Comparison of ENCODE assay signal across 13 cellular contexts in the genomic region with DNA sequence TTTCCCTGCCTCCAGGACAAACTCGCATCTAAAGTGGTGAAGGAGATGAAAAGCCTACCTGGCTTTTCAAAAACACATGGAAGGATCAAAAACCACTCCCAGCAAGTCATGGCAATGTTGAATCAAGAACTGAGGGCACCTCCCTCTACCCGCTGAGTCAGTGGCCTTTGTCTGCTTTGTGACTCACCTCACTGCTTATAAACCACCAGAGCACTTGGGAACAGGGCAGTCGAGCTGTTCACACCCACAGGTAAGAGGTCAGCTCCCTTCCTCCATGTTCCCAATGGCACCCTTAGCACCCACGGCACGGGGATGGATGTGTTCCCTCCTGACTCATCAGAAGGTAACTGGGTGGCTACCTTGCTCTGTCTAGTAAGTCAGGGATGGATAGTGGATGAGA. TPM values are rescaled to one million over a fixed set of nuclear protein-coding genes. Genes with fewer than 3 reads are reported as not detected.
DNase-seq lines count a peak whose midpoint lies in the region; ATAC-seq, FAIRE-seq and TF ChIP-seq lines count a peak whose summit lies in the region.
"Had no signal": no experiment of that assay in that cellular context is flagged by ENCODE, and none has a peak within 500 bp of the region (broad histone marks: within the 10 kb centered on the region; RNA-seq: fewer than 3 reads in every experiment).

No MANE protein-coding gene starts in this region.

- WGBS in H1 (ENCODE audit: extremely low coverage in 1 of 2, insufficient coverage in 1 of 2, insufficient read length in 1 of 2, insufficient replicate concordance in 2 of 2, low coverage in 1 of 2, low lambda C conversion rate in 2 of 2, missing lambda C conversion rate in 1 of 2), 2 experiments = 93% methylated on average over 5 of the region's 5 CpGs; no CpG with 5 or more reads in 1 of the 2 experiments
- WGBS in mesenchymal stem cell = 72% methylated on average over 5 of the region's 5 CpGs
- 83 to 94% (median 88%) methylated on average over 5 of the region's 5 CpGs for WGBS in psoas muscle, 3 donors

- no peaks in the 10 kb centered on the region for H3K36me3 Mint-ChIP-seq in Calu3 (ENCODE audit: insufficient read depth, unreplicated experiment)
- no peaks in the 10 kb centered on the region for H3K36me3 Mint-ChIP-seq in CD4-positive, alpha-beta T cell (ENCODE audit: low read depth)
- H3K36me3 Mint-ChIP-seq in activated CD4-positive, alpha-beta T cell treated with anti-CD3 and anti-CD28 coated beads, Interleukin-2, amount 10 ng/mL, durations not matched to agents 7 days and 5 days (ENCODE audit: low read depth) = no peaks in the 10 kb centered on the region
- H3K36me3 Mint-ChIP-seq: CD14-positive monocyte; stimulated activated memory B cell treated with anti-CD40 and anti-IgM and Interleukin-4, amounts not matched to agents 10 μg/mL and 1 μg/mL and 100 μg/mL, for 72 hours had no signal

- H3K4me3 Mint-ChIP-seq in Calu3 (ENCODE audit: low read depth, unreplicated experiment) = no peak overlapping the region
- no peak overlapping the region for H3K4me3 Mint-ChIP-seq in CD4-positive, alpha-beta T cell
- H3K4me3 Mint-ChIP-seq in activated CD4-positive, alpha-beta T cell treated with anti-CD3 and anti-CD28 coated beads, Interleukin-2, amount 10 ng/mL, durations not matched to agents 7 days and 5 days = no peak overlapping the region
- H3K4me3 Mint-ChIP-seq: CD14-positive monocyte; stimulated activated memory B cell treated with anti-CD40 and anti-IgM and Interleukin-4, amounts not matched to agents 10 μg/mL and 1 μg/mL and 100 μg/mL, for 72 hours had no signal

- H3K4ac ChIP-seq in H1 (replicated peaks; ENCODE audit: insufficient read length, low read depth, low read length) = no peak overlapping the region
- H3K4ac ChIP-seq in mesenchymal stem cell (ENCODE audit: low read depth in 1 of 2, low read length in 2 of 2) = no peak overlapping the region

- H3K4me2 ChIP-seq in H1 (ENCODE audit: insufficient read depth in 1 of 2, low read depth in 2 of 2, low read length in 2 of 2) (no peak overlapping the region), mesenchymal stem cell (ENCODE audit: low read length, poor library complexity, severe bottlenecking) (no peak overlapping the region)

- no peak for TF ChIP-seq EP300 in H1 (IDR thresholded peaks at IDR 0.05; ENCODE audit: borderline replicate concordance in 1 of 2, low read depth in 2 of 2, low read length in 2 of 2)

- H2AFZ ChIP-seq in H1 (ENCODE audit: low read length) (no peak overlapping the region), mesenchymal stem cell (ENCODE audit: low read depth, low read length) (no peak overlapping the region)

- H2AK5ac ChIP-seq in H1 (ENCODE audit: low read depth, low read length) (no peak overlapping the region), mesenchymal stem cell (ENCODE audit: low read length, severe bottlenecking) (no peak overlapping the region)

- no peak overlapping the region for H3K27ac ChIP-seq in H1 (ENCODE audit: low read depth, low read length)
- no peak overlapping the region for H3K27ac ChIP-seq in mesenchymal stem cell (ENCODE audit: low read length, poor library complexity, severe bottlenecking)
- H3K27ac ChIP-seq in CD4-positive, alpha-beta T cell (ENCODE audit: low read depth, low read length) = no peak overlapping the region
- H3K27ac ChIP-seq in psoas muscle = no peak overlapping the region
- H3K27ac ChIP-seq: lower lobe of right lung had no signal

- no peak for TF ChIP-seq RAD21 in H1 (IDR thresholded peaks at IDR 0.05 in 1 of 2, conservative IDR thresholded peaks at IDR 0.05 in 1 of 2; ENCODE audit: low read depth in 2 of 2, low read length in 2 of 2)

- BruUV-seq in Calu3 (replicated peaks; lab: Mats Ljungman, UMichigan) = no TSS peak

- no peak overlapping the region for H3K27ac Mint-ChIP-seq in Calu3 (ENCODE audit: unreplicated experiment)
- H3K27ac Mint-ChIP-seq in CD4-positive, alpha-beta T cell = no peak overlapping the region
- no peak overlapping the region for H3K27ac Mint-ChIP-seq in activated CD4-positive, alpha-beta T cell treated with anti-CD3 and anti-CD28 coated beads, Interleukin-2, amount 10 ng/mL, durations not matched to agents 7 days and 5 days
- H3K27ac Mint-ChIP-seq: CD14-positive monocyte; stimulated activated memory B cell treated with anti-CD40 and anti-IgM and Interleukin-4, amounts not matched to agents 10 μg/mL and 1 μg/mL and 100 μg/mL, for 72 hours had no signal

- no peak overlapping the region for H2BK5ac ChIP-seq in H1 (ENCODE audit: low read depth, low read length)
- no peak overlapping the region for H2BK5ac ChIP-seq in mesenchymal stem cell (ENCODE audit: low read depth, low read length, poor library complexity, severe bottlenecking)

- H3K9ac ChIP-seq in H1 (replicated peaks in 1 of 4; ENCODE audit: extremely low read depth in 1 of 4, low read depth in 3 of 4, low read length in 3 of 4) (no peak overlapping the region), mesenchymal stem cell (ENCODE audit: low read length) (no peak overlapping the region)

- H3K36me3 ChIP-seq in H1 (ENCODE audit: control insufficient read depth in 2 of 4, insufficient read depth in 4 of 4, low read length in 3 of 4) (no peaks in the 10 kb centered on the region), mesenchymal stem cell (ENCODE audit: control insufficient read depth in 1 of 2, insufficient read depth in 2 of 2, low read depth in 1 of 2, low read length in 2 of 2) (no peaks in the 10 kb centered on the region), psoas muscle (ENCODE audit: insufficient read depth in 1 of 2, low read depth in 1 of 2) (no peaks in the 10 kb centered on the region)
- H3K36me3 ChIP-seq: lower lobe of right lung had no signal

- POLR2A ChIA-PET in H1 (lab: Charles Lee; ENCODE audit: partially characterized antibody) = no interaction called here
- POLR2A ChIA-PET in CD4-positive, alpha-beta T cell (lab: Charles Lee) = no interaction called here
- POLR2A ChIA-PET in activated CD4-positive, alpha-beta T cell treated with anti-CD3 and anti-CD28 coated beads, Interleukin-2, amount 10 ng/mL, durations not matched to agents 7 days and 5 days (lab: Charles Lee) = no interaction called here

- no peaks in the 10 kb centered on the region for H3K4me1 Mint-ChIP-seq in Calu3 (ENCODE audit: low read depth, unreplicated experiment)
- H3K4me1 Mint-ChIP-seq in CD4-positive, alpha-beta T cell (ENCODE audit: low read depth) = no peaks in the 10 kb centered on the region
- H3K4me1 Mint-ChIP-seq in activated CD4-positive, alpha-beta T cell treated with anti-CD3 and anti-CD28 coated beads, Interleukin-2, amount 10 ng/mL, durations not matched to agents 7 days and 5 days = no peaks in the 10 kb centered on the region
- H3K4me1 Mint-ChIP-seq: CD14-positive monocyte had no signal

- no peak for ATAC-seq in CD4-positive, alpha-beta T cell (ENCODE audit: poor library complexity)
- ATAC-seq in psoas muscle = no peak
- ATAC-seq: stimulated activated memory B cell treated with anti-CD40 and anti-IgM and Interleukin-4, amounts not matched to agents 10 μg/mL and 1 μg/mL and 100 μg/mL, for 72 hours had no signal

- H4K20me1 ChIP-seq in H1 (replicated peaks in 1 of 2; ENCODE audit: control insufficient read depth in 1 of 2, insufficient read depth in 2 of 2, low read length in 2 of 2) = peaks cover 0 to 3% of the 10 kb centered on the region in 2 experiments

- no peak overlapping the region for H2BK20ac ChIP-seq in H1 (ENCODE audit: low read length)

- H3K27me3 Mint-ChIP-seq in Calu3 (ENCODE audit: unreplicated experiment) = no peaks in the 10 kb centered on the region
- H3K27me3 Mint-ChIP-seq in CD4-positive, alpha-beta T cell = peaks cover 13% of the 10 kb centered on the region
- H3K27me3 Mint-ChIP-seq in activated CD4-positive, alpha-beta T cell treated with anti-CD3 and anti-CD28 coated beads, Interleukin-2, amount 10 ng/mL, durations not matched to agents 7 days and 5 days = no peaks in the 10 kb centered on the region

- H2BK12ac ChIP-seq in H1 (ENCODE audit: low read depth, low read length) (0 out of 2 replicates have a peak overlapping the region, but pooled peaks have one; percentile 12), mesenchymal stem cell (ENCODE audit: low read length in 2 of 2) (peak overlapping the region in 1 of 2 experiments; percentile 43)

- intact Hi-C loops in Calu3 (cut with micrococcal nuclease; ENCODE audit: unreplicated experiment) (no loop called here), psoas muscle (cut with DNase I) (no loop called here)
- intact Hi-C loops in CD4-positive, alpha-beta T cell (cut with DNase I, micrococcal nuclease) = no loop called here

- no peak overlapping the region for H3K18ac ChIP-seq in H1 (ENCODE audit: extremely low read depth, low read length)
- H3K18ac ChIP-seq in mesenchymal stem cell (ENCODE audit: low read depth in 1 of 2, low read length in 2 of 2) = peak overlapping the region in 1 of 2 experiments; percentile 52

- H3K79me1 ChIP-seq in H1 (ENCODE audit: low read depth, low read length) = no peaks in the 10 kb centered on the region
- H3K79me1 ChIP-seq in mesenchymal stem cell (replicated peaks; ENCODE audit: low read length, poor library complexity, severe bottlenecking) = no peaks in the 10 kb centered on the region

- no peak for FAIRE-seq in H1 (lab: Jason Lieb, UNC)

- H4K8ac ChIP-seq in H1 (ENCODE audit: extremely low read depth, insufficient read depth, low read length) = no peak overlapping the region
- no peak overlapping the region for H4K8ac ChIP-seq in mesenchymal stem cell (ENCODE audit: low read length)

- H4K91ac ChIP-seq in H1 (replicated peaks; ENCODE audit: insufficient read length, low read length) (no peak overlapping the region), mesenchymal stem cell (ENCODE audit: low read length) (no peak overlapping the region)

- H3K14ac ChIP-seq in H1 (ENCODE audit: insufficient read length) (no peak overlapping the region), mesenchymal stem cell (ENCODE audit: low read length in 2 of 2) (no peak overlapping the region)

- H3K23ac ChIP-seq in H1 (ENCODE audit: insufficient read length) (no peak overlapping the region), mesenchymal stem cell (ENCODE audit: low read length in 2 of 2) (no peak overlapping the region)

- 0 out of 7 replicates have a peak, but pooled peaks cover 0 to 2% (median under 1%) of the 10 kb centered on the region in 4 experiments for H3K4me1 ChIP-seq in H1 (replicated peaks in 1 of 4; ENCODE audit: control insufficient read depth in 3 of 4, insufficient read depth in 4 of 4, low read length in 3 of 4)
- H3K4me1 ChIP-seq in mesenchymal stem cell (ENCODE audit: control insufficient read depth, insufficient read depth, low read depth, low read length) = peaks cover 10% of the 10 kb centered on the region
- H3K4me1 ChIP-seq in psoas muscle = no peaks in the 10 kb centered on the region
- H3K4me1 ChIP-seq: lower lobe of right lung had no signal

- CTCF ChIA-PET in Calu3 (lab: Charles Lee) = interaction anchor here (1.2 kb wide), 1 partner anchor 10 kb away, joined by 3 read pairs; no protein-coding TSS in a partner anchor
- CTCF ChIA-PET in H1 (lab: Charles Lee; ENCODE audit: partially characterized antibody) = interaction anchor here (1.0 to 7.9 kb wide), 4 partner anchors 9 to 97 kb away, joined by 3 to 56 read pairs (median 22); a partner anchor contains a TSS
- CTCF ChIA-PET in CD4-positive, alpha-beta T cell (lab: Charles Lee) = no interaction called here
- CTCF ChIA-PET in activated CD4-positive, alpha-beta T cell treated with anti-CD3 and anti-CD28 coated beads, Interleukin-2, amount 10 ng/mL, durations not matched to agents 7 days and 5 days (lab: Charles Lee) = no interaction called here

- H2BK120ac ChIP-seq in H1 (replicated peaks; ENCODE audit: low read depth, low read length) = no peak overlapping the region
- H2BK120ac ChIP-seq in mesenchymal stem cell (ENCODE audit: low read depth, low read length) = no peak overlapping the region

- H3K27me3 ChIP-seq in H1 (replicated peaks in 1 of 4; ENCODE audit: control insufficient read depth in 3 of 4, extremely low read depth in 1 of 4, insufficient read depth in 3 of 4, low read length in 3 of 4) (no peaks in the 10 kb centered on the region; a peak in 1 of 7 replicates), mesenchymal stem cell (ENCODE audit: control insufficient read depth in 1 of 2, insufficient read depth in 1 of 2, low read length in 2 of 2) (no peaks in the 10 kb centered on the region), psoas muscle (ENCODE audit: insufficient read depth in 3 of 3, low read length in 2 of 3) (peaks cover 0 to 9% (median 0%) of the 10 kb centered on the region in 3 donors)
- H3K27me3 ChIP-seq in CD4-positive, alpha-beta T cell (ENCODE audit: control insufficient read depth, insufficient read depth, low read length) = no peaks in the 10 kb centered on the region

- peak; percentile 36 for DNase-seq in Calu3
- peak; percentile 96 for DNase-seq in M059J (ENCODE audit: low read depth)
- DNase-seq in H1 (ENCODE audit: low read depth in 1 of 2, low spot score in 2 of 2) = no peak
- peak; percentile 27 for DNase-seq in mesenchymal stem cell
- no peak for DNase-seq in CD4-positive, alpha-beta T cell
- no peak for DNase-seq in psoas muscle
- DNase-seq in activated CD4-positive, alpha-beta T cell treated with anti-CD3 and anti-CD28 coated beads, Interleukin-2, amount 10 ng/mL, durations not matched to agents 7 days and 5 days = no peak
- DNase-seq in AML-193 (lab: John Stamatoyannopoulos, UW) = no peak
- DNase-seq: activated CD4-positive, alpha-beta T cell treated with anti-CD3 and anti-CD28 coated beads, Interleukin-2, amount 50 U/mL, for 4 hours; lower lobe of right lung; NCI-H1417 had no signal

- H3K4me3 ChIP-seq in H1 (ENCODE audit: extremely low read depth in 1 of 4, insufficient read depth in 2 of 4, low read depth in 3 of 4, low read length in 4 of 4) (no peak overlapping the region), mesenchymal stem cell (ENCODE audit: insufficient read depth in 1 of 2, low read depth in 1 of 2, low read length in 2 of 2) (no peak overlapping the region), psoas muscle (no peak overlapping the region)
- H3K4me3 ChIP-seq: lower lobe of right lung had no signal

- H3K23me2 ChIP-seq in H1 (ENCODE audit: low read depth, low read length) = no peaks in the 10 kb centered on the region

- no peak for TF ChIP-seq POLR2A in H1 (IDR thresholded peaks at IDR 0.05; ENCODE audit: control extremely low read depth in 1 of 2, low read depth in 2 of 2, low read length in 2 of 2)

- TF ChIP-seq CTCF in Calu3 (IDR thresholded peaks at IDR 0.05; ENCODE audit: unreplicated experiment) (no peak), H1 (IDR thresholded peaks at IDR 0.05; ENCODE audit: control extremely low read depth in 1 of 3, insufficient read depth in 1 of 3, low read depth in 1 of 3, low read length in 3 of 3) (no peak), psoas muscle (IDR thresholded peaks at IDR 0.05) (no peak)
- no peak for TF ChIP-seq CTCF in CD4-positive, alpha-beta T cell (IDR thresholded peaks at IDR 0.05)

- no peak overlapping the region for H2BK15ac ChIP-seq in H1 (ENCODE audit: low read length)
- no peak overlapping the region for H2BK15ac ChIP-seq in mesenchymal stem cell (ENCODE audit: low read depth, poor library complexity, severe bottlenecking)

- H3K9me3 ChIP-seq in H1 (ENCODE audit: insufficient read depth in 2 of 2, low read depth in 1 of 2, low read length in 1 of 2) = 0 out of 4 replicates have a peak, but pooled peaks cover 2 to 4% of the 10 kb centered on the region in 2 experiments
- H3K9me3 ChIP-seq in mesenchymal stem cell (ENCODE audit: control insufficient read depth, low read length) = peaks cover 4% of the 10 kb centered on the region
- no peaks in the 10 kb centered on the region for H3K9me3 ChIP-seq in CD4-positive, alpha-beta T cell (ENCODE audit: control insufficient read depth, low read length)
- no peaks in the 10 kb centered on the region for H3K9me3 ChIP-seq in psoas muscle
- H3K9me3 ChIP-seq: lower lobe of right lung had no signal

- peaks cover 10% of the 10 kb centered on the region for H3K9me3 Mint-ChIP-seq in Calu3 (ENCODE audit: low read depth, unreplicated experiment)
- peaks cover 3% of the 10 kb centered on the region for H3K9me3 Mint-ChIP-seq in CD4-positive, alpha-beta T cell
- H3K9me3 Mint-ChIP-seq in activated CD4-positive, alpha-beta T cell treated with anti-CD3 and anti-CD28 coated beads, Interleukin-2, amount 10 ng/mL, durations not matched to agents 7 days and 5 days = no peaks in the 10 kb centered on the region
- H3K9me3 Mint-ChIP-seq: stimulated activated memory B cell treated with anti-CD40 and anti-IgM and Interleukin-4, amounts not matched to agents 10 μg/mL and 1 μg/mL and 100 μg/mL, for 72 hours had no signal

- no peaks in the 10 kb centered on the region for H3K79me2 ChIP-seq in H1 (ENCODE audit: control insufficient read depth in 1 of 2, insufficient read depth in 2 of 2, low read length in 2 of 2)

- no peak overlapping the region for H3K56ac ChIP-seq in H1 (replicated peaks; ENCODE audit: insufficient read length, low read depth, low read length)

- no peak overlapping the region for H4K5ac ChIP-seq in H1 (ENCODE audit: insufficient read length, low read depth, low read length)

RNA-seq across cellular contexts. Expression of a gene that starts 21.7 kb away (rescaled TPM):
- total RNA-seq in Calu3 (2022) = not detected in 2 replicates
- total RNA-seq in M059J (2014; rRNA removed; shearing (Covaris generic)) = 5.5 and 22.6 TPM in 2 replicates
- total RNA-seq in H1 (2021; fragmentation: NEBNext Ultra II Directional; extraction: Animal tissue kit (Norgen Biotek cat#: 25700)) = 7.2 and 8.8 TPM in 2 replicates
- 3.5 and 5.8 TPM in 2 replicates for polyA plus RNA-seq in H1 (2011; rRNA removed)
- 2.5 TPM for polyA plus RNA-seq in H1 (2011; cell fraction: cytosol; rRNA removed)
- polyA plus RNA-seq in H1 (2011; cell fraction: nucleus; rRNA removed) = 9.5 TPM
- polyA plus RNA-seq in H1 (2012, experiment 1 of 2) = 1.8 to 3.9 TPM (median 2.8 TPM) in 4 replicates
- 0.24 TPM for polyA plus RNA-seq in H1 (2012, experiment 2 of 2)
- 2.4 TPM for polyA plus RNA-seq in H1 (2013, experiment 1 of 2)
- polyA plus RNA-seq in H1 (2013, experiment 2 of 2) = 1.9 TPM
- polyA minus RNA-seq in H1 (2011; rRNA and poly(A)+ RNA removed) = 6.4 and 11.1 TPM in 2 replicates
- 7.5 TPM for polyA minus RNA-seq in H1 (2011; cell fraction: cytosol; rRNA and poly(A)+ RNA removed)
- 37.7 TPM for polyA minus RNA-seq in H1 (2011; cell fraction: nucleus; rRNA and poly(A)+ RNA removed)
- polyA plus RNA-seq in mesenchymal stem cell (2013, experiment 1 of 2) = 3.1 TPM
- polyA plus RNA-seq in mesenchymal stem cell (2013, experiment 2 of 2) = 9.1 TPM
- total RNA-seq in CD4-positive, alpha-beta T cell = under 1 TPM; 0.22 to 0.31 TPM
- total RNA-seq in psoas muscle = 1 to 10 TPM in 2 of 4 donors, under 1 TPM in 2; 0.48 to 1.7 (median 0.97) TPM
- under 1 TPM; 0.05 to 0.19 (median 0.06) TPM for polyA plus RNA-seq in psoas muscle
- not detected for total RNA-seq in activated CD4-positive, alpha-beta T cell treated with anti-CD3 and anti-CD28 coated beads, Interleukin-2, amount 10 ng/mL, durations not matched to agents 7 days and 5 days

Comparison
In these comparisons a context has a peak if more than half of its experiments do, and no peak if none do; other contexts are left out.
1. DNase-seq: peak in Calu3 (single experiment), M059J (single experiment) and mesenchymal stem cell (single experiment); none in H1 (0 of 2), CD4-positive, alpha-beta T cell (0 of 10), psoas muscle (0 of 2), activated CD4-positive, alpha-beta T cell treated with anti-CD3 and anti-CD28 coated beads, Interleukin-2, amount 10 ng/mL, durations not matched to agents 7 days and 5 days (single experiment) and AML-193 (0 of 2).
2. CTCF ChIA-PET loops: an anchor here in Calu3 (1.2 kb wide) and H1 (1.0 to 7.9 kb wide); none called in CD4-positive, alpha-beta T cell and activated CD4-positive, alpha-beta T cell treated with anti-CD3 and anti-CD28 coated beads, Interleukin-2, amount 10 ng/mL, durations not matched to agents 7 days and 5 days.